In genomic region chr4:23091674-23092073, GRCh38 we compare ENCODE assay signal across 17 cellular contexts.
A peak's percentile ranks its signal among the peaks of the same experiment; 100 is the strongest.
DNase-seq lines count a peak whose midpoint lies in the region; ATAC-seq lines count a peak whose summit lies in the region.
"Had no signal": no experiment of that assay in that cellular context is flagged by ENCODE, and none has a peak within 500 bp of the region (broad histone marks: within the 10 kb centered on the region; RNA-seq: fewer than 3 reads in every experiment).

No MANE protein-coding gene starts in this region.

- H3K27ac ChIP-seq in BLaER1, result peak overlapping the region; percentile 43
- H3K27ac ChIP-seq: C4-2B, SJCRH30 had no signal

- no peak overlapping the region for H3K9ac ChIP-seq in BLaER1

- peaks cover 17% of the 10 kb centered on the region for H3K4me1 ChIP-seq in BLaER1
- H3K4me1 ChIP-seq: SJCRH30 had no signal

- H4K20me1 ChIP-seq in BLaER1, result no peaks in the 10 kb centered on the region

- H3K36me3 ChIP-seq in BLaER1, result no peaks in the 10 kb centered on the region
- H3K36me3 ChIP-seq: SJCRH30 had no signal

- DNase-seq in Kasumi-1 (lab: John Stamatoyannopoulos, UW) (peak; percentile 68 to 69), OCI-M1 (lab: John Stamatoyannopoulos, UW) (peak; percentile 59), medulla oblongata (ENCODE audit: extremely low spot score) (peak; percentile 36), NAMALWA (ENCODE audit: low spot score) (no peak)
- no peak for DNase-seq in stimulated activated CD4-positive, alpha-beta T cell treated with anti-CD3 and anti-CD28 coated beads, Interleukin-4, amount 100 ng/mL, for 1 hour
- DNase-seq: DMS79 treated with DMSO at 0.1 percent for 48 hours; NCI-H1092; NCI-H146; NCI-H2029 treated with DMSO at 0.1 percent for 48 hours; NCI-H2171; NCI-H526 treated with DMSO at 0.1 percent for 48 hours; NK-92 treated with Interleukin-12 subunit alpha and Interleukin-12 subunit beta, amount 100 ng/mL, for 24 hours; SJCRH30; SW 1271 had no signal

- ATAC-seq in GM21619 (IDR thresholded peaks at IDR 0.05; ENCODE audit: unreplicated experiment), result no peak

- no peak overlapping the region for H3K4me3 ChIP-seq in BLaER1
- H3K4me3 ChIP-seq: SJCRH30 had no signal

- H3K27me3 ChIP-seq in BLaER1, result no peaks in the 10 kb centered on the region
- H3K27me3 ChIP-seq: SJCRH30 had no signal

- H3K4me2 ChIP-seq in BLaER1, result peak overlapping the region; percentile 55

- peaks cover 20% of the 10 kb centered on the region for H3K9me3 ChIP-seq in BLaER1
- H3K9me3 ChIP-seq: SJCRH30 had no signal

Comparison
In these comparisons a context has a peak if more than half of its experiments do, and no peak if none do; other contexts are left out.
1. DNase-seq: peak in Kasumi-1 (2 of 2), OCI-M1 (single experiment) and medulla oblongata (single experiment); none in NAMALWA (single experiment) and stimulated activated CD4-positive, alpha-beta T cell treated with anti-CD3 and anti-CD28 coated beads, Interleukin-4, amount 100 ng/mL, for 1 hour (single experiment).